In genomic region chr5:38193015-38193581, GRCh38 we compare ENCODE assay signal across 8 cellular contexts.
DNase-seq lines count a peak whose midpoint lies in the region; ATAC-seq and TF ChIP-seq lines count a peak whose summit lies in the region.

No MANE protein-coding gene starts in this region.

- peak; percentile 91 for TF ChIP-seq CTCF in GM12872 (IDR thresholded peaks at IDR 0.05; ENCODE audit: insufficient read depth, low read depth, low read length)
- TF ChIP-seq CTCF in dorsolateral prefrontal cortex (IDR thresholded peaks at IDR 0.05 in 54 of 56, conservative IDR thresholded peaks at IDR 0.05 in 2 of 56; ENCODE audit: low read depth in 1 of 56, partially characterized antibody in 56 of 56): peak; percentile 73 to 98 (median 91)
- TF ChIP-seq CTCF in lung (IDR thresholded peaks at IDR 0.05; ENCODE audit: control extremely low read depth, extremely low read depth): peak; percentile 66

- H3K4me3 ChIP-seq in dorsolateral prefrontal cortex (no peak overlapping the region), lung (no peak overlapping the region)

- H3K9me3 ChIP-seq in lung (ENCODE audit: control insufficient read depth in 2 of 2, insufficient read depth in 1 of 2, low read length in 1 of 2): no peaks in the 10 kb centered on the region

- H3K4me1 ChIP-seq in lung (ENCODE audit: control insufficient read depth in 2 of 2, insufficient read depth in 2 of 2, low read length in 2 of 2): no peaks in the 10 kb centered on the region

- H3K27ac ChIP-seq in dorsolateral prefrontal cortex (no peak overlapping the region), lung (ENCODE audit: low read depth in 1 of 2, low read length in 1 of 2) (no peak overlapping the region)

- H3K27me3 ChIP-seq in dorsolateral prefrontal cortex (peaks cover 0 to 21% (median 3%) of the 10 kb centered on the region in 45 donors), lung (ENCODE audit: control insufficient read depth, insufficient read depth) (no peaks in the 10 kb centered on the region)

- no peaks in the 10 kb centered on the region for H3K36me3 ChIP-seq in lung (ENCODE audit: control insufficient read depth in 2 of 2, insufficient read depth in 2 of 2, low read length in 2 of 2)

- peak; percentile 75 for DNase-seq in NCI-H69 (lab: John Stamatoyannopoulos, UW)
- peak; percentile 15 to 55 for DNase-seq in activated CD4-positive, alpha-beta T cell treated with anti-CD3 and anti-CD28 coated beads, Interleukin-2, amount 50 U/mL, for 24 hours (ENCODE audit: low read depth in 1 of 2, low spot score in 1 of 2)
- DNase-seq in dorsolateral prefrontal cortex: peak; percentile 68 to 85 (median 72)
- DNase-seq in lung (ENCODE audit: low spot score): peak; percentile 66
- peak; percentile 26 for DNase-seq in stimulated activated CD8-positive, alpha-beta memory T cell treated with anti-CD3 and anti-CD28 coated beads, Interleukin-15, amount 100 ng/mL, for 24 hours (ENCODE audit: low read depth)
- DNase-seq in NCI-H226: no peak

- WGBS in lung, 2 donors: 18 to 19% methylated on average over 13 of the region's 13 CpGs

- ATAC-seq in HG03432 (IDR thresholded peaks at IDR 0.05; ENCODE audit: unreplicated experiment) (peak; percentile 78), lung (ENCODE audit: insufficient read depth, low FRiP score) (no peak)

- intact Hi-C loops in dorsolateral prefrontal cortex (cut with DNase I): loop anchor here (1.0 to 10.0 kb wide), 6 partner anchors 356 to 781 kb away; no protein-coding TSS in a partner anchor
